9 cellular contexts compared by ENCODE assay signal in genomic region chr12:21169878-21170472, GRCh38. TPM values are rescaled to one million over a fixed set of nuclear protein-coding genes. Genes with fewer than 3 reads are reported as not detected.
DNase-seq lines count a peak whose midpoint lies in the region; ATAC-seq, FAIRE-seq and TF ChIP-seq lines count a peak whose summit lies in the region.
"Had no signal": no experiment of that assay in that cellular context is flagged by ENCODE, and none has a peak within 500 bp of the region (broad histone marks: within the 10 kb centered on the region; RNA-seq: fewer than 3 reads in every experiment).

No MANE protein-coding gene starts in this region.

- no peak overlapping the region for H3K4me2 ChIP-seq in astrocyte (ENCODE audit: low read length)

- H3K4me3 ChIP-seq in astrocyte (ENCODE audit: insufficient read depth, low read depth, low read length) = no peak overlapping the region
- H3K4me3 ChIP-seq in upper lobe of left lung = no peak overlapping the region

- H2AFZ ChIP-seq in astrocyte (ENCODE audit: low read depth, low read length) = no peak overlapping the region

- TF ChIP-seq POLR2A in upper lobe of left lung (IDR thresholded peaks at IDR 0.05) = no peak

- H3K4me1 Mint-ChIP-seq in astrocyte (ENCODE audit: low read depth, unreplicated experiment) = peaks cover 8% of the 10 kb centered on the region

- H4K20me1 ChIP-seq in astrocyte (ENCODE audit: insufficient read depth, low read length) = no peaks in the 10 kb centered on the region

- H3K9ac ChIP-seq in astrocyte (ENCODE audit: low read length) = no peak overlapping the region

- no peaks in the 10 kb centered on the region for H3K9me3 ChIP-seq in astrocyte (ENCODE audit: insufficient read depth, low read depth, low read length)
- H3K9me3 ChIP-seq in upper lobe of left lung = no peaks in the 10 kb centered on the region

- H3K79me2 ChIP-seq in astrocyte (ENCODE audit: insufficient read depth, low read length) = no peaks in the 10 kb centered on the region

- ATAC-seq in GM18868 (IDR thresholded peaks at IDR 0.05; ENCODE audit: unreplicated experiment) = peak; percentile 75
- peak; percentile 79 for ATAC-seq in HG03342 (IDR thresholded peaks at IDR 0.05; ENCODE audit: unreplicated experiment)
- ATAC-seq in upper lobe of left lung (ENCODE audit: low FRiP score in 2 of 2) = peak in 1 of 2 donors; percentile 40
- ATAC-seq: right cardiac atrium had no signal

- H3K27ac Mint-ChIP-seq in astrocyte (ENCODE audit: unreplicated experiment) = no peak overlapping the region

- H3K4me1 ChIP-seq in astrocyte (ENCODE audit: insufficient read depth, low read length) (no peaks in the 10 kb centered on the region), upper lobe of left lung (no peaks in the 10 kb centered on the region)

- H3K27me3 Mint-ChIP-seq in astrocyte (ENCODE audit: low read depth, unreplicated experiment) = no peaks in the 10 kb centered on the region

- H3K4me3 Mint-ChIP-seq in astrocyte (ENCODE audit: unreplicated experiment) = no peak overlapping the region

- no peaks in the 10 kb centered on the region for H3K36me3 Mint-ChIP-seq in astrocyte (ENCODE audit: low read depth, unreplicated experiment)

- 39 to 40% methylated on average over 3 of the region's 3 CpGs for WGBS in upper lobe of left lung, 2 donors

- FAIRE-seq in astrocyte (lab: Jason Lieb, UNC) = no peak

- TF ChIP-seq CTCF in astrocyte (IDR thresholded peaks at IDR 0.05; ENCODE audit: insufficient read depth, low read depth, low read length) = peak; percentile 87
- TF ChIP-seq CTCF in upper lobe of left lung (IDR thresholded peaks at IDR 0.05) = peak in 5 of 6 experiments; percentile 27 to 57 (median 43)

- H3K36me3 ChIP-seq in astrocyte (ENCODE audit: insufficient read depth, low read length) (no peaks in the 10 kb centered on the region), upper lobe of left lung (no peaks in the 10 kb centered on the region)

- peaks cover 2% of the 10 kb centered on the region for H3K9me3 Mint-ChIP-seq in astrocyte (ENCODE audit: unreplicated experiment)

- TF ChIP-seq EP300 in upper lobe of left lung (IDR thresholded peaks at IDR 0.05) = no peak

- no peak overlapping the region for H3K27ac ChIP-seq in astrocyte (ENCODE audit: low read depth, low read length)
- H3K27ac ChIP-seq in upper lobe of left lung = no peak overlapping the region

- DNase-seq in COR-L47 (lab: John Stamatoyannopoulos, UW) (peak; percentile 1), NCI-H69 (lab: John Stamatoyannopoulos, UW) (peak; percentile 58), astrocyte (ENCODE audit: low read depth) (peak; percentile 16), kidney tubule cell (ENCODE audit: low spot score) (peak; percentile 33), upper lobe of left lung (peak in 1 of 2 donors; percentile 22), amniotic stem cell (lab: John Stamatoyannopoulos, UW) (no peak)

- H3K27me3 ChIP-seq in astrocyte (ENCODE audit: insufficient read depth, low read length) (no peaks in the 10 kb centered on the region), upper lobe of left lung (no peaks in the 10 kb centered on the region)

RNA-seq across cellular contexts. Expression of gene SLCO1B1, which starts 39.0 kb away (rescaled TPM):
- total RNA-seq in astrocyte = not detected in 2 replicates
- not detected for total RNA-seq in upper lobe of left lung
- total RNA-seq: right cardiac atrium had no signal
